Comparison of ENCODE assay signal across 11 cellular contexts in the genomic region with DNA sequence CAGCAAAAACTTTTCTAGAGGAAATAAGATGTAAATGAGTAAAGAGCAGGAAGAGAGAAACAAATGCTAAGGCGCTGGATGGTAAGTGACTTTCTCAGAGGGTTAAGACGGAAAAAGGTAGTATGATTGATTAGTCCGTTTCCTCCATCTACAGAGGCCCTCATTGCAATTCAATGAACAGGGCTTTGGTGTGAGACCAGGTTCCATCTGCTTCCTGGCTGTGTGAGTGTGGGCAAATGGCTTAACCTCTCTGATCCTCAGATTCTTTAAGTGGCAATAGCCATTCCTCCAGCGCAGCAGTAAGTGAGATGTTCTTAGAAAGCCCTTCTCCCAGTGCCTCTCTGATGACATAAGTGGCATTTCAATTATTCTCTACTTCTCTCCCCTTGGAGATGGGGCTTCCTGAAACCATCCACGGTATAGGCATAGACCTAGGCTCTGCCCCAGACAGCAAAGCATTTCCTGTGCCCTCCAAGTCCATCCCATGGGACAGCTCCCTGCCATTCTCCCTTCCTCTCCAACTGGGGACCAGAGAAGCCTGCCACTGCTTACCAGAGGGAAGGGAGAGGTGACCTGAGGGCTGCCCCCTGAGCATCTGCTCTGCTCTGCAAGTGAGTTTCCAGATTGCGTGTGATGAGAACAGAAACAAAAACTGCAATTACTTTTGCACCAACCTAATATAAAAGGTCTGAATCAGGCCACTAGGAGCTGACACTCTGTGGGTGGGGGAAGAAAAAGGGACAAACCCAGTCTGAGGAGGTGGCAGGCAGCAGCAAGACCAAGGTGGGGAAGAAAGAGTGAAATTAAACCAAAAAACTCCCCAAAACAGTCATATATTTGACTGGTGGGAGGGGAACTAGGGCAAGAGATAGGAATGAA. TPM values are rescaled to one million over a fixed set of nuclear protein-coding genes. Genes with fewer than 3 reads are reported as not detected.
DNase-seq lines count a peak whose midpoint lies in the region; ATAC-seq, FAIRE-seq and TF ChIP-seq lines count a peak whose summit lies in the region.
"Had no signal": no experiment of that assay in that cellular context is flagged by ENCODE, and none has a peak within 500 bp of the region (broad histone marks: within the 10 kb centered on the region; RNA-seq: fewer than 3 reads in every experiment).

No MANE protein-coding gene starts in this region.

- no peak overlapping the region for H3K27ac ChIP-seq in CD4-positive, alpha-beta T cell (ENCODE audit: low read depth, low read length)
- H3K27ac ChIP-seq in PC-3 (ENCODE audit: low read length) = no peak overlapping the region
- H3K27ac ChIP-seq: brain microvascular endothelial cell had no signal

- H3K27ac Mint-ChIP-seq in CD4-positive, alpha-beta T cell = peak overlapping the region; percentile 84
- H3K27ac Mint-ChIP-seq in activated T-helper 17 cell treated with anti-CD3 and anti-CD28 coated beads, Interleukin-2, amount 50 U/mL, for 72 hours = peak overlapping the region; percentile 86
- no peak overlapping the region for H3K27ac Mint-ChIP-seq in progenitor cell of endocrine pancreas

- no peak for DNase-seq in CD4-positive, alpha-beta T cell
- DNase-seq in GM19240 (ENCODE audit: insufficient read length, low spot score) (peak; percentile 29), frontal cortex (ENCODE audit: low spot score in 2 of 2) (no peak), dedifferentiated amniotic fluid mesenchymal stem cell (ENCODE audit: extremely low spot score) (no peak), PC-3 (no peak), progenitor cell of endocrine pancreas (ENCODE audit: low spot score, unreplicated experiment) (no peak)
- DNase-seq: brain microvascular endothelial cell, kidney, NCI-H774 had no signal

- no peaks in the 10 kb centered on the region for H3K36me3 ChIP-seq in PC-3 (ENCODE audit: low read depth, low read length)
- H3K36me3 ChIP-seq: brain microvascular endothelial cell had no signal

- H3K36me3 Mint-ChIP-seq in CD4-positive, alpha-beta T cell (ENCODE audit: low read depth) = no peaks in the 10 kb centered on the region
- no peaks in the 10 kb centered on the region for H3K36me3 Mint-ChIP-seq in activated T-helper 17 cell treated with anti-CD3 and anti-CD28 coated beads, Interleukin-2, amount 50 U/mL, for 72 hours (ENCODE audit: low read depth)
- no peaks in the 10 kb centered on the region for H3K36me3 Mint-ChIP-seq in progenitor cell of endocrine pancreas (ENCODE audit: insufficient read depth)

- no peak overlapping the region for H3K9ac ChIP-seq in PC-3 (ENCODE audit: low read length)

- no peaks in the 10 kb centered on the region for H3K9me3 ChIP-seq in CD4-positive, alpha-beta T cell (ENCODE audit: control insufficient read depth, low read length)
- H3K9me3 ChIP-seq in PC-3 (ENCODE audit: low read length) = no peaks in the 10 kb centered on the region

- peak overlapping the region; percentile 62 for H3K4me3 Mint-ChIP-seq in CD4-positive, alpha-beta T cell
- peak overlapping the region; percentile 68 for H3K4me3 Mint-ChIP-seq in activated T-helper 17 cell treated with anti-CD3 and anti-CD28 coated beads, Interleukin-2, amount 50 U/mL, for 72 hours
- no peak overlapping the region for H3K4me3 Mint-ChIP-seq in progenitor cell of endocrine pancreas (ENCODE audit: low read depth)

- FAIRE-seq in frontal cortex (lab: Jason Lieb, UNC) = no peak
- FAIRE-seq: kidney had no signal

- POLR2A ChIA-PET in CD4-positive, alpha-beta T cell (lab: Charles Lee) = interaction anchor here (1.4 to 1.6 kb wide), 2 partner anchors 13 to 40 kb away, joined by 4 to 5 read pairs; no protein-coding TSS in a partner anchor
- POLR2A ChIA-PET in PC-3 (lab: Charles Lee; ENCODE audit: unreplicated experiment) = no interaction called here

- CTCF ChIA-PET in CD4-positive, alpha-beta T cell (lab: Charles Lee) = interaction anchor here (0.9 to 1.1 kb wide), 2 partner anchors 15 to 37 kb away, joined by 3 read pairs; no protein-coding TSS in a partner anchor
- CTCF ChIA-PET in PC-3 (lab: Charles Lee) = no interaction called here

- H3K4me2 ChIP-seq in PC-3 (ENCODE audit: low read length) = no peak overlapping the region

- H3K4me3 ChIP-seq in PC-3 (ENCODE audit: low read length) = no peak overlapping the region

- H3K4me1 Mint-ChIP-seq in CD4-positive, alpha-beta T cell (ENCODE audit: low read depth) = peaks cover 71% of the 10 kb centered on the region
- peaks cover 35% of the 10 kb centered on the region for H3K4me1 Mint-ChIP-seq in activated T-helper 17 cell treated with anti-CD3 and anti-CD28 coated beads, Interleukin-2, amount 50 U/mL, for 72 hours
- H3K4me1 Mint-ChIP-seq in progenitor cell of endocrine pancreas (ENCODE audit: low read depth) = no peaks in the 10 kb centered on the region

- H4K20me1 ChIP-seq in PC-3 (ENCODE audit: low read length) = no peaks in the 10 kb centered on the region

- H3K4me1 ChIP-seq in PC-3 (ENCODE audit: insufficient read depth, low read length) = no peaks in the 10 kb centered on the region

- no peaks in the 10 kb centered on the region for H3K9me3 Mint-ChIP-seq in CD4-positive, alpha-beta T cell
- no peaks in the 10 kb centered on the region for H3K9me3 Mint-ChIP-seq in activated T-helper 17 cell treated with anti-CD3 and anti-CD28 coated beads, Interleukin-2, amount 50 U/mL, for 72 hours
- no peaks in the 10 kb centered on the region for H3K9me3 Mint-ChIP-seq in progenitor cell of endocrine pancreas (ENCODE audit: low read depth)

- no peaks in the 10 kb centered on the region for H3F3A ChIP-seq in PC-3 (ENCODE audit: low read length, unreplicated experiment)

- H2AFZ ChIP-seq in PC-3 (ENCODE audit: low read length) = no peak overlapping the region

- BruUV-seq in PC-3 (replicated peaks; lab: Mats Ljungman, UMichigan) = no TSS peak

- H3K27me3 ChIP-seq in CD4-positive, alpha-beta T cell (ENCODE audit: control insufficient read depth, insufficient read depth, low read length) = no peaks in the 10 kb centered on the region
- H3K27me3 ChIP-seq in PC-3 (ENCODE audit: low read length) = no peaks in the 10 kb centered on the region
- H3K27me3 ChIP-seq: brain microvascular endothelial cell had no signal

- intact Hi-C loops in CD4-positive, alpha-beta T cell (cut with DNase I, micrococcal nuclease) = no loop called here
- intact Hi-C loops in PC-3 (cut with micrococcal nuclease) = no loop called here

- no peaks in the 10 kb centered on the region for H3K9me2 ChIP-seq in PC-3 (replicated peaks; ENCODE audit: low read length)

- peak; percentile 50 for ATAC-seq in CD4-positive, alpha-beta T cell (ENCODE audit: poor library complexity)
- ATAC-seq in HG03064 (IDR thresholded peaks at IDR 0.05; ENCODE audit: low read depth, unreplicated experiment) = peak; percentile 49
- ATAC-seq in activated T-helper 17 cell treated with anti-CD3 and anti-CD28 coated beads, Interleukin-2, amount 50 U/mL, for 72 hours (replicated peaks) = peak; percentile 86
- no peak for ATAC-seq in PC-3

- TF ChIP-seq CTCF in CD4-positive, alpha-beta T cell (IDR thresholded peaks at IDR 0.05) = peak; percentile 19
- TF ChIP-seq CTCF in PC-3 (conservative IDR thresholded peaks at IDR 0.05; ENCODE audit: low read depth, low read length) (no peak), progenitor cell of endocrine pancreas (IDR thresholded peaks at IDR 0.05; ENCODE audit: unreplicated experiment) (no peak)

- no peaks in the 10 kb centered on the region for H3K27me3 Mint-ChIP-seq in CD4-positive, alpha-beta T cell
- no peaks in the 10 kb centered on the region for H3K27me3 Mint-ChIP-seq in activated T-helper 17 cell treated with anti-CD3 and anti-CD28 coated beads, Interleukin-2, amount 50 U/mL, for 72 hours
- H3K27me3 Mint-ChIP-seq in progenitor cell of endocrine pancreas = peaks cover 27% of the 10 kb centered on the region

- no peaks in the 10 kb centered on the region for H3K79me2 ChIP-seq in PC-3 (ENCODE audit: low read length)

RNA-seq across cellular contexts. Expression of gene CD44, which starts 12.7 kb away (rescaled TPM):
- 1,000 to 10,000 TPM; 1,283 to 1,330 TPM for total RNA-seq in CD4-positive, alpha-beta T cell
- 100 to 1,000 TPM; 408 to 664 TPM for total RNA-seq in activated T-helper 17 cell treated with anti-CD3 and anti-CD28 coated beads, Interleukin-2, amount 50 U/mL, for 72 hours
- total RNA-seq in frontal cortex = 4.1 TPM
- total RNA-seq in PC-3 (2014; rRNA removed) = 181 and 241 TPM in 2 replicates
- 1.9 and 3.8 TPM in 2 replicates for total RNA-seq in progenitor cell of endocrine pancreas

Comparison
In these comparisons a context has a peak if more than half of its experiments do, and no peak if none do; other contexts are left out.
1. RNA of gene CD44, which starts 12.7 kb away (total RNA-seq): 1,283 to 1,330 TPM in CD4-positive, alpha-beta T cell, 408 to 664 TPM in activated T-helper 17 cell treated with anti-CD3 and anti-CD28 coated beads, Interleukin-2, amount 50 U/mL, for 72 hours and 181 to 241 TPM in PC-3; 4.1 TPM in frontal cortex (single experiment) and 1.9 to 3.8 TPM in progenitor cell of endocrine pancreas; every median in the first group is over 10 times any median in the second.